Comparison of ENCODE assay signal across 8 cellular contexts in genomic region chr18:61901334-61901986, GRCh38. TPM values are rescaled to one million over a fixed set of nuclear protein-coding genes. Genes with fewer than 3 reads are reported as not detected.
DNase-seq lines count a peak whose midpoint lies in the region; ATAC-seq and TF ChIP-seq lines count a peak whose summit lies in the region.

No MANE protein-coding gene starts in this region.

- DNase-seq in DMS53 (lab: John Stamatoyannopoulos, UW) (peak; percentile 88), NCI-H524 treated with DMSO at 0.1 percent for 48 hours (lab: John Stamatoyannopoulos, UW) (peak; percentile 43), esophagus muscularis mucosa (ENCODE audit: extremely low spot score) (peak; percentile 89), 8988T (no peak)
- DNase-seq in activated CD4-positive, alpha-beta T cell treated with anti-CD3 and anti-CD28 coated beads, Interleukin-2, amount 50 U/mL, for 48 hours: peak; percentile 30 to 47

- no peaks in the 10 kb centered on the region for H3K36me3 ChIP-seq in esophagus muscularis mucosa

- H3K4me1 Mint-ChIP-seq in nephron: peaks cover 5% of the 10 kb centered on the region

- H3K27me3 ChIP-seq in esophagus muscularis mucosa: no peaks in the 10 kb centered on the region

- 26% methylated on average over 5 of the region's 5 CpGs for WGBS in esophagus muscularis mucosa

- no peak for TF ChIP-seq POLR2A in esophagus muscularis mucosa (IDR thresholded peaks at IDR 0.05; ENCODE audit: low read depth)

- peaks cover 11% of the 10 kb centered on the region for H3K27me3 Mint-ChIP-seq in nephron (ENCODE audit: low read depth)

- peaks cover 2% of the 10 kb centered on the region for H3K9me3 Mint-ChIP-seq in nephron

- peaks cover 0 to 6% (median 1%) of the 10 kb centered on the region in 4 donors for H3K4me1 ChIP-seq in esophagus muscularis mucosa

- H3K4me3 Mint-ChIP-seq in nephron: no peak overlapping the region

- H3K27ac ChIP-seq in esophagus muscularis mucosa (replicated peaks in 1 of 4): no peak overlapping the region

- intact Hi-C loops in esophagus muscularis mucosa (cut with DNase I): loop anchor here (5.0 to 10.0 kb wide), 2 partner anchors 223 to 319 kb away; no protein-coding TSS in a partner anchor

- H3K4me3 ChIP-seq in esophagus muscularis mucosa: no peak overlapping the region

- ATAC-seq in GM19452 (IDR thresholded peaks at IDR 0.05; ENCODE audit: unreplicated experiment) (peak; percentile 92), HG03280 (IDR thresholded peaks at IDR 0.05; ENCODE audit: unreplicated experiment) (peak; percentile 98)

- H3K9me3 ChIP-seq in esophagus muscularis mucosa: no peaks in the 10 kb centered on the region

- H3K36me3 Mint-ChIP-seq in nephron (ENCODE audit: low read depth): no peaks in the 10 kb centered on the region

- no peak overlapping the region for H3K27ac Mint-ChIP-seq in nephron

- no peak for TF ChIP-seq EP300 in esophagus muscularis mucosa (IDR thresholded peaks at IDR 0.05)

- TF ChIP-seq CTCF in esophagus muscularis mucosa (IDR thresholded peaks at IDR 0.05): peak; percentile 66 to 94 (median 76)
- peak; percentile 81 to 88 (median 83) for TF ChIP-seq CTCF in nephron (IDR thresholded peaks at IDR 0.05; ENCODE audit: unreplicated experiment in 3 of 3)

RNA-seq across cellular contexts. Expression of gene RNF152, which starts 8.7 kb away (rescaled TPM):
- 10 to 100 TPM in 2 of 4 donors, 1 to 10 TPM in 2; 4.6 to 14.3 (median 7.7) TPM for total RNA-seq in esophagus muscularis mucosa
